Comparison of ENCODE assay signal across 10 cellular contexts in genomic region chr7:139602143-139602722, GRCh38.
A peak's percentile ranks its signal among the peaks of the same experiment; 100 is the strongest.
DNase-seq lines count a peak whose midpoint lies in the region; ATAC-seq and TF ChIP-seq lines count a peak whose summit lies in the region.
"Had no signal": no experiment of that assay in that cellular context is flagged by ENCODE, and none has a peak within 500 bp of the region (broad histone marks: within the 10 kb centered on the region; RNA-seq: fewer than 3 reads in every experiment).

No MANE protein-coding gene starts in this region.

- no peaks in the 10 kb centered on the region for H3K9me3 Mint-ChIP-seq in osteocyte (ENCODE audit: unreplicated experiment)

- H3K27ac ChIP-seq in Karpas-422 (ENCODE audit: low read length): no peak overlapping the region
- no peak overlapping the region for H3K27ac ChIP-seq in fibroblast of lung (ENCODE audit: insufficient read depth, low read length)
- H3K27ac ChIP-seq: neutrophil had no signal

- no peaks in the 10 kb centered on the region for H3K27me3 Mint-ChIP-seq in osteocyte (ENCODE audit: unreplicated experiment)

- H2AFZ ChIP-seq in Karpas-422 (ENCODE audit: low read length) (no peak overlapping the region), fibroblast of lung (ENCODE audit: low read length) (no peak overlapping the region)

- H3K27me3 ChIP-seq in Karpas-422 (ENCODE audit: low read length) (no peaks in the 10 kb centered on the region), fibroblast of lung (ENCODE audit: control insufficient read depth, insufficient read depth, low read length) (no peaks in the 10 kb centered on the region)
- H3K27me3 ChIP-seq: neutrophil had no signal

- H3K79me2 ChIP-seq in Karpas-422 (ENCODE audit: low read length) (no peaks in the 10 kb centered on the region), fibroblast of lung (ENCODE audit: control insufficient read depth, insufficient read depth, low read length) (no peaks in the 10 kb centered on the region)

- peaks cover 3% of the 10 kb centered on the region for H3K4me1 Mint-ChIP-seq in osteocyte (ENCODE audit: unreplicated experiment)

- no peak for ATAC-seq in GM18861 (IDR thresholded peaks at IDR 0.05; ENCODE audit: unreplicated experiment)
- ATAC-seq in HG03280 (IDR thresholded peaks at IDR 0.05; ENCODE audit: unreplicated experiment): no peak

- H3K9me3 ChIP-seq in Karpas-422 (ENCODE audit: low read length): no peaks in the 10 kb centered on the region
- no peaks in the 10 kb centered on the region for H3K9me3 ChIP-seq in fibroblast of lung (ENCODE audit: control insufficient read depth, insufficient read depth, low read depth, low read length)
- H3K9me3 ChIP-seq: neutrophil had no signal

- H3K4me1 ChIP-seq in Karpas-422 (ENCODE audit: low read length) (no peaks in the 10 kb centered on the region), fibroblast of lung (ENCODE audit: control insufficient read depth, extremely low read depth, insufficient read depth, low read length) (no peaks in the 10 kb centered on the region)

- no peak overlapping the region for H3K4me2 ChIP-seq in Karpas-422 (ENCODE audit: low read depth, low read length, poor library complexity, severe bottlenecking)
- H3K4me2 ChIP-seq in fibroblast of lung (ENCODE audit: extremely low read depth, insufficient read depth, low read length): no peak overlapping the region

- TF ChIP-seq CTCF in fibroblast of lung (conservative IDR thresholded peaks at IDR 0.05 in 1 of 2, IDR thresholded peaks at IDR 0.05 in 1 of 2; ENCODE audit: low read depth in 1 of 2, low read length in 2 of 2) (peak; percentile 47 to 68), osteocyte (IDR thresholded peaks at IDR 0.05) (peak; percentile 73)

- DNase-seq in G401 (ENCODE audit: low spot score) (peak; percentile 52), Karpas-422 (peak; percentile 69), SK-N-DZ (ENCODE audit: low spot score) (peak; percentile 46), fibroblast of lung (ENCODE audit: low read depth in 2 of 2) (peak; percentile 34 to 59), osteocyte (ENCODE audit: extremely low spot score, unreplicated experiment) (no peak), T1000 (lab: John Stamatoyannopoulos, UW) (no peak)

- H3K4me3 Mint-ChIP-seq in osteocyte (ENCODE audit: unreplicated experiment): no peak overlapping the region
- H3K4me3 Mint-ChIP-seq: T-helper 1 cell treated with Interleukin-12 subunit alpha and Interleukin-12 subunit beta and Interleukin-4 antibody, amounts not matched to agents 30 μg/mL and 1 μg/mL, for 36 hours had no signal

- H3K9ac ChIP-seq in Karpas-422 (ENCODE audit: low read length) (no peak overlapping the region), fibroblast of lung (ENCODE audit: insufficient read depth, low read length) (no peak overlapping the region)

- H3K4me3 ChIP-seq in Karpas-422 (ENCODE audit: low read length) (no peak overlapping the region), fibroblast of lung (replicated peaks in 1 of 4; ENCODE audit: control extremely low read depth in 1 of 4, insufficient read depth in 1 of 4, low read depth in 3 of 4, low read length in 4 of 4) (no peak overlapping the region)

- peaks cover 41% of the 10 kb centered on the region for H3K36me3 Mint-ChIP-seq in osteocyte (ENCODE audit: unreplicated experiment)

- no peak overlapping the region for H3K27ac Mint-ChIP-seq in osteocyte (ENCODE audit: unreplicated experiment)
- H3K27ac Mint-ChIP-seq: T-helper 1 cell treated with Interleukin-12 subunit alpha and Interleukin-12 subunit beta and Interleukin-4 antibody, amounts not matched to agents 30 μg/mL and 1 μg/mL, for 36 hours had no signal

- in situ Hi-C loops in G401 (cut with HindIII; ENCODE audit: low sequenced_read_pairs): no loop called here

- H3K36me3 ChIP-seq in Karpas-422 (ENCODE audit: insufficient read depth, low read length) (no peaks in the 10 kb centered on the region), fibroblast of lung (ENCODE audit: control insufficient read depth, insufficient read depth, low read length) (peaks cover 14% of the 10 kb centered on the region)

- no peaks in the 10 kb centered on the region for H3K9me2 ChIP-seq in Karpas-422 (replicated peaks; ENCODE audit: insufficient read depth, low read length)

- no peaks in the 10 kb centered on the region for H4K20me1 ChIP-seq in Karpas-422 (ENCODE audit: insufficient read depth, low read depth, low read length)
- no peaks in the 10 kb centered on the region for H4K20me1 ChIP-seq in fibroblast of lung (ENCODE audit: control insufficient read depth, extremely low read depth, insufficient read depth, low read length)

Comparison
In these comparisons a context has a peak if more than half of its experiments do, and no peak if none do; other contexts are left out.
1. DNase-seq: peak in G401 (single experiment), Karpas-422 (single experiment), SK-N-DZ (single experiment) and fibroblast of lung (2 of 2); none in osteocyte (single experiment) and T1000 (single experiment).